ENCODE assay signal across 23 cellular contexts in genomic region chr3:197407053-197407452, GRCh38.
"Had no signal": no experiment of that assay in that cellular context is flagged by ENCODE, and none has a peak within 500 bp of the region (broad histone marks: within the 10 kb centered on the region; RNA-seq: fewer than 3 reads in every experiment).

No MANE protein-coding gene starts in this region.

- H3K36me3 Mint-ChIP-seq: stimulated activated memory B cell treated with anti-CD40 and anti-IgM and Interleukin-4, amounts not matched to agents 10 μg/mL and 1 μg/mL and 100 μg/mL, for 72 hours had no signal

- H3K4me1 Mint-ChIP-seq: activated B cell treated with CpG ODN at 0.5 μM for 24 hours; activated CD4-positive, alpha-beta T cell treated with anti-CD3 and anti-CD28 coated beads for 36 hours; activated naive CD8-positive, alpha-beta T cell treated with anti-CD3 and anti-CD28 coated beads, Interleukin-2, amount 50 U/mL, for 24 hours; stimulated activated memory B cell treated with anti-CD40 and anti-IgM and Interleukin-4, amounts not matched to agents 10 μg/mL and 1 μg/mL and 100 μg/mL, for 72 hours had no signal

- H3K9me3 Mint-ChIP-seq: activated B cell treated with CpG ODN at 0.5 μM for 24 hours; activated naive CD8-positive, alpha-beta T cell treated with anti-CD3 and anti-CD28 coated beads, Interleukin-2, amount 50 U/mL, for 24 hours had no signal

- H3K27ac Mint-ChIP-seq: activated B cell treated with CpG ODN at 0.5 μM for 24 hours; activated CD4-positive, alpha-beta T cell treated with anti-CD3 and anti-CD28 coated beads for 36 hours; activated naive CD8-positive, alpha-beta T cell treated with anti-CD3 and anti-CD28 coated beads, Interleukin-2, amount 50 U/mL, for 24 hours; dendritic cell treated with granulocyte-macrophage colony-stimulating factor and Interleukin-4, amounts not matched to agents 40 ng/mL and 50 ng/mL, for 4 days; naive thymus-derived CD4-positive, alpha-beta T cell; stimulated activated memory B cell treated with anti-CD40 and anti-IgM and Interleukin-4, amounts not matched to agents 10 μg/mL and 1 μg/mL and 100 μg/mL, for 72 hours; T-helper 17 cell had no signal

- H3K4me1 ChIP-seq: lower lobe of right lung, pancreas, right lobe of liver, stomach, suprapubic skin, transverse colon, vagina had no signal

- H3K9me3 ChIP-seq: lower lobe of right lung, pancreas, right lobe of liver, suprapubic skin, vagina had no signal

- DNase-seq: activated B cell treated with CpG ODN at 0.5 μM for 24 hours; activated CD4-positive, alpha-beta T cell treated with anti-CD3 and anti-CD28 coated beads for 36 hours; activated CD4-positive, alpha-beta T cell treated with anti-CD3 and anti-CD28 coated beads, Interleukin-2, amount 50 U/mL, for 48 hours; activated effector memory CD4-positive, alpha-beta T cell treated with anti-CD3 and anti-CD28 coated beads, Interleukin-2, amount 50 U/mL, for 16 hours; activated naive CD4-positive, alpha-beta T cell treated with anti-CD3 and anti-CD28 coated beads, Interleukin-2, amount 50 U/mL, for 16 hours; activated naive CD8-positive, alpha-beta T cell treated with anti-CD3 and anti-CD28 coated beads, Interleukin-2, amount 50 U/mL, for 24 hours; effector CD4-positive, alpha-beta T cell; heart right ventricle; left colon; lower lobe of right lung; mesendoderm; naive thymus-derived CD4-positive, alpha-beta T cell; pancreas; right lobe of liver; stimulated activated CD4-positive, alpha-beta T cell treated with anti-CD3 and anti-CD28 coated beads, Interleukin-2, amount 100 ng/mL, for 24 hours; stomach; T-helper 17 cell; transverse colon had no signal

- H3K4me3 ChIP-seq: heart right ventricle, lower lobe of right lung, pancreas, right lobe of liver, skin epidermis, stomach, suprapubic skin, transverse colon, vagina had no signal

- H3K4me3 Mint-ChIP-seq: activated B cell treated with CpG ODN at 0.5 μM for 24 hours; activated CD4-positive, alpha-beta T cell treated with anti-CD3 and anti-CD28 coated beads for 36 hours; activated naive CD8-positive, alpha-beta T cell treated with anti-CD3 and anti-CD28 coated beads, Interleukin-2, amount 50 U/mL, for 24 hours; dendritic cell treated with granulocyte-macrophage colony-stimulating factor and Interleukin-4, amounts not matched to agents 40 ng/mL and 50 ng/mL, for 4 days; naive thymus-derived CD4-positive, alpha-beta T cell; stimulated activated memory B cell treated with anti-CD40 and anti-IgM and Interleukin-4, amounts not matched to agents 10 μg/mL and 1 μg/mL and 100 μg/mL, for 72 hours; T-helper 17 cell had no signal

- H3K27me3 ChIP-seq: heart right ventricle, pancreas, right lobe of liver, stomach, suprapubic skin, transverse colon, vagina had no signal

- H3K27ac ChIP-seq: lower lobe of right lung, pancreas, right lobe of liver, skin epidermis, stomach, suprapubic skin, transverse colon, vagina had no signal

- ATAC-seq: activated CD4-positive, alpha-beta T cell treated with anti-CD3 and anti-CD28 coated beads for 36 hours; activated naive CD8-positive, alpha-beta T cell treated with anti-CD3 and anti-CD28 coated beads, Interleukin-2, amount 50 U/mL, for 24 hours; left colon; naive thymus-derived CD4-positive, alpha-beta T cell; stimulated activated memory B cell treated with anti-CD40 and anti-IgM and Interleukin-4, amounts not matched to agents 10 μg/mL and 1 μg/mL and 100 μg/mL, for 72 hours; T-helper 17 cell had no signal

- H3K36me3 ChIP-seq: heart right ventricle, lower lobe of right lung, pancreas, right lobe of liver, stomach, suprapubic skin, transverse colon, vagina had no signal
